Comparison of ENCODE assay signal across 8 cellular contexts in genomic region chr6:137873273-137873762, GRCh38. TPM values are rescaled to one million over a fixed set of nuclear protein-coding genes. Genes with fewer than 3 reads are reported as not detected.
DNase-seq lines count a peak whose midpoint lies in the region; ATAC-seq, FAIRE-seq and TF ChIP-seq lines count a peak whose summit lies in the region.

No MANE protein-coding gene starts in this region.

- no peak overlapping the region for H3K14ac ChIP-seq in mesenchymal stem cell (ENCODE audit: low read length in 2 of 2)

- intact Hi-C loops in GM12878 (cut with micrococcal nuclease; ENCODE audit: unreplicated experiment) = loop anchor here (1.0 to 5.0 kb wide), 2 partner anchors 32 to 54 kb away; no protein-coding TSS in a partner anchor

- peaks cover 100% of the 10 kb centered on the region for H3K79me2 ChIP-seq in GM12878 (ENCODE audit: control insufficient read depth, insufficient read depth, low read length)

- peaks cover 35% of the 10 kb centered on the region for H3K36me3 Mint-ChIP-seq in HFFc6 (ENCODE audit: low read depth)
- H3K36me3 Mint-ChIP-seq in stimulated activated naive CD8-positive, alpha-beta T cell treated with anti-CD3 and anti-CD28 coated beads, Interleukin-15, Interleukin-2, amounts not matched to agents 100 ng/mL and 50 ng/mL, for 24 hours (ENCODE audit: low read depth) = peaks cover 100% of the 10 kb centered on the region

- no TSS peak for BruUV-seq in GM12878 (replicated peaks; lab: Mats Ljungman, UMichigan)

- H3K79me1 ChIP-seq in mesenchymal stem cell (replicated peaks; ENCODE audit: low read length, poor library complexity, severe bottlenecking) = peaks cover 18% of the 10 kb centered on the region

- TF ChIP-seq CTCF in HFFc6 (IDR thresholded peaks at IDR 0.05) (no peak), GM12878 (IDR thresholded peaks at IDR 0.05 in 2 of 3, conservative IDR thresholded peaks at IDR 0.05 in 1 of 3; ENCODE audit: control insufficient read depth in 2 of 3, extremely low read depth in 1 of 3, insufficient read depth in 1 of 3, low read depth in 3 of 3, low read length in 3 of 3) (no peak)

- H2BK12ac ChIP-seq in mesenchymal stem cell (ENCODE audit: low read length in 2 of 2) = no peak overlapping the region

- peak; percentile 62 to 64; a peak in 2 of 4 replicates for TF ChIP-seq EP300 in GM12878 (IDR thresholded peaks at IDR 0.05; ENCODE audit: borderline replicate concordance in 1 of 2, control insufficient read depth in 1 of 2, low read depth in 2 of 2, low read length in 2 of 2)

- H3K23ac ChIP-seq in mesenchymal stem cell (ENCODE audit: low read length in 2 of 2) = no peak overlapping the region

- 0% methylated on average over 7 of the region's 7 CpGs for WGBS in GM12878 (ENCODE audit: insufficient coverage, insufficient replicate concordance, low lambda C conversion rate, missing lambda C conversion rate)
- 86% methylated on average over 7 of the region's 7 CpGs for WGBS in mesenchymal stem cell

- H3K27me3 ChIP-seq in GM12878 (replicated peaks in 1 of 2; ENCODE audit: control insufficient read depth in 2 of 2, insufficient read depth in 2 of 2, low read length in 1 of 2) = no peaks in the 10 kb centered on the region
- no peaks in the 10 kb centered on the region for H3K27me3 ChIP-seq in mesenchymal stem cell (ENCODE audit: control insufficient read depth in 1 of 2, insufficient read depth in 1 of 2, low read length in 2 of 2)

- H2BK5ac ChIP-seq in mesenchymal stem cell (ENCODE audit: low read depth, low read length, poor library complexity, severe bottlenecking) = no peak overlapping the region

- no peaks in the 10 kb centered on the region for H3K9me3 Mint-ChIP-seq in HFFc6
- no peaks in the 10 kb centered on the region for H3K9me3 Mint-ChIP-seq in stimulated activated naive CD8-positive, alpha-beta T cell treated with anti-CD3 and anti-CD28 coated beads, Interleukin-15, Interleukin-2, amounts not matched to agents 100 ng/mL and 50 ng/mL, for 24 hours

- H2BK120ac ChIP-seq in mesenchymal stem cell (ENCODE audit: low read depth, low read length) = no peak overlapping the region

- RAD21 ChIA-PET in GM12878 (lab: Charles Lee; ENCODE audit: unreplicated experiment) = interaction anchor here (0.8 to 20.6 kb wide), 15 partner anchors 9 to 165 kb away, joined by 3 to 774 read pairs (median 17); no protein-coding TSS in a partner anchor

- no peaks in the 10 kb centered on the region for H4K20me1 ChIP-seq in GM12878 (ENCODE audit: control insufficient read depth, insufficient read depth)

- H3K4me3 Mint-ChIP-seq in HFFc6 = peak overlapping the region; percentile 84
- peak overlapping the region; percentile 95 for H3K4me3 Mint-ChIP-seq in stimulated activated naive CD8-positive, alpha-beta T cell treated with anti-CD3 and anti-CD28 coated beads, Interleukin-15, Interleukin-2, amounts not matched to agents 100 ng/mL and 50 ng/mL, for 24 hours

- H3K9me3 ChIP-seq in GM12878 (replicated peaks; ENCODE audit: control insufficient read depth, insufficient read depth, low read length) (no peaks in the 10 kb centered on the region), mesenchymal stem cell (ENCODE audit: control insufficient read depth, low read length) (no peaks in the 10 kb centered on the region)

- H3K27ac ChIP-seq in GM12878 (ENCODE audit: control insufficient read depth, insufficient read depth) (peak overlapping the region; percentile 88), mesenchymal stem cell (ENCODE audit: low read length, poor library complexity, severe bottlenecking) (no peak overlapping the region)

- H3K9ac ChIP-seq in GM12878 (ENCODE audit: control insufficient read depth, insufficient read depth, low read length) = peak overlapping the region; percentile 89
- H3K9ac ChIP-seq in mesenchymal stem cell (ENCODE audit: low read length) = peak overlapping the region; percentile 77

- no peak overlapping the region for H2BK15ac ChIP-seq in mesenchymal stem cell (ENCODE audit: low read depth, poor library complexity, severe bottlenecking)

- no peak overlapping the region for H3K18ac ChIP-seq in mesenchymal stem cell (ENCODE audit: low read depth in 1 of 2, low read length in 2 of 2)

- H3K27me3 Mint-ChIP-seq in HFFc6 (ENCODE audit: insufficient read depth) = no peaks in the 10 kb centered on the region; the same call in 1 of the 2 replicates
- no peaks in the 10 kb centered on the region for H3K27me3 Mint-ChIP-seq in stimulated activated naive CD8-positive, alpha-beta T cell treated with anti-CD3 and anti-CD28 coated beads, Interleukin-15, Interleukin-2, amounts not matched to agents 100 ng/mL and 50 ng/mL, for 24 hours

- H3K4ac ChIP-seq in mesenchymal stem cell (ENCODE audit: low read depth in 1 of 2, low read length in 2 of 2) = no peak overlapping the region

- H3K4me1 ChIP-seq in GM12878 (ENCODE audit: control insufficient read depth, insufficient read depth, low read length) (no peaks in the 10 kb centered on the region), mesenchymal stem cell (ENCODE audit: control insufficient read depth, insufficient read depth, low read depth, low read length) (peaks cover 2% of the 10 kb centered on the region)

- no peak overlapping the region for H4K8ac ChIP-seq in mesenchymal stem cell (ENCODE audit: low read length)

- SMC1A ChIA-PET in GM12878 (lab: Charles Lee; ENCODE audit: uncharacterized antibody, unreplicated experiment) = interaction anchor here (0.5 to 30.6 kb wide), 19 partner anchors 9 to 216 kb away, joined by 3 to 1237 read pairs (median 5); no protein-coding TSS in a partner anchor

- ATAC-seq in GM12878 = peak; percentile 54

- in situ Hi-C loops in GM12878 (cut with MboI) = loop anchor here (10.0 kb wide), 1 partner anchor 241 kb away; no protein-coding TSS in a partner anchor

- H3K36me3 ChIP-seq in GM12878 (ENCODE audit: control insufficient read depth in 2 of 2, insufficient read depth in 2 of 2, low read length in 1 of 2) (peaks cover 23 to 64% of the 10 kb centered on the region in 2 experiments), mesenchymal stem cell (ENCODE audit: control insufficient read depth in 1 of 2, insufficient read depth in 2 of 2, low read depth in 1 of 2, low read length in 2 of 2) (peaks cover 8 to 41% of the 10 kb centered on the region in 2 experiments)

- H3K4me1 Mint-ChIP-seq in HFFc6 (ENCODE audit: low read depth) = peaks cover 72% of the 10 kb centered on the region
- peaks cover 84% of the 10 kb centered on the region for H3K4me1 Mint-ChIP-seq in stimulated activated naive CD8-positive, alpha-beta T cell treated with anti-CD3 and anti-CD28 coated beads, Interleukin-15, Interleukin-2, amounts not matched to agents 100 ng/mL and 50 ng/mL, for 24 hours (ENCODE audit: low read depth)

- POLR2A ChIA-PET in GM12878 (lab: Charles Lee) = interaction anchor here (0.6 to 6.6 kb wide), 15 partner anchors 11 to 645 kb away, joined by 3 to 42 read pairs (median 4); no protein-coding TSS in a partner anchor

- TF ChIP-seq POLR2A in GM12878 (IDR thresholded peaks at IDR 0.05; ENCODE audit: low read depth, low read length) = 0 out of 2 replicates have a peak, but pooled peaks have one; percentile 27

- H2AFZ ChIP-seq in GM12878 (ENCODE audit: control insufficient read depth, low read depth, low read length) (no peak overlapping the region), mesenchymal stem cell (ENCODE audit: low read depth, low read length) (no peak overlapping the region)

- TF ChIP-seq RAD21 in GM12878 (IDR thresholded peaks at IDR 0.05; ENCODE audit: insufficient read depth, low read depth, low read length) = no peak

- CTCF ChIA-PET in GM12878 (lab: Yijun Ruan, JAX) = interaction anchor here (0.7 to 24.0 kb wide), 20 partner anchors 8 to 211 kb away, joined by 3 to 712 read pairs (median 8); no protein-coding TSS in a partner anchor

- H4K91ac ChIP-seq in mesenchymal stem cell (ENCODE audit: low read length) = no peak overlapping the region

- peak; percentile 84 for DNase-seq in GM03348 (ENCODE audit: low spot score)
- DNase-seq in HFFc6 = peak; percentile 54
- DNase-seq in RPMI7951 (ENCODE audit: low read depth) = peak; percentile 88
- peak; percentile 95 for DNase-seq in GM12878 (ENCODE audit: low read depth, low spot score)
- DNase-seq in mesenchymal stem cell = peak; percentile 85
- DNase-seq in activated gamma-delta T cell (lab: John Stamatoyannopoulos, UW) = no peak
- DNase-seq in iPS-NIHi7 (ENCODE audit: extremely low spot score) = no peak

- peak; percentile 68 for FAIRE-seq in GM12878 (lab: Jason Lieb, UNC)

- peak overlapping the region; percentile 63 for H3K27ac Mint-ChIP-seq in HFFc6
- peak overlapping the region; percentile 88 for H3K27ac Mint-ChIP-seq in stimulated activated naive CD8-positive, alpha-beta T cell treated with anti-CD3 and anti-CD28 coated beads, Interleukin-15, Interleukin-2, amounts not matched to agents 100 ng/mL and 50 ng/mL, for 24 hours

- H2AK5ac ChIP-seq in mesenchymal stem cell (ENCODE audit: low read length, severe bottlenecking) = no peak overlapping the region

- H3K4me2 ChIP-seq in GM12878 (ENCODE audit: control insufficient read depth, insufficient read depth) (peak overlapping the region; percentile 92), mesenchymal stem cell (ENCODE audit: low read length, poor library complexity, severe bottlenecking) (no peak overlapping the region)

- H3K4me3 ChIP-seq in GM12878 (peak overlapping the region; percentile 99), mesenchymal stem cell (ENCODE audit: insufficient read depth in 1 of 2, low read depth in 1 of 2, low read length in 2 of 2) (peak overlapping the region in 1 of 2 experiments; percentile 63)

RNA-seq across cellular contexts. Expression of gene TNFAIP3, which starts 6.3 kb away (rescaled TPM):
- 10 to 100 TPM in 1 of 6 experiments, 1 to 10 TPM in 5; 4.5 to 17.2 (median 7.8) TPM for total RNA-seq in HFFc6 (2021; fragmentation: NEBNext Ultra II Directional; extraction: Animal tissue kit (Norgen Biotek cat#: 25700))
- 4.9 and 5.4 TPM in 2 replicates for total RNA-seq in RPMI7951 (2014; rRNA removed; shearing (Covaris generic))
- 258 and 260 TPM in 2 replicates for total RNA-seq in GM12878 (2013; cell fraction: nucleolus; rRNA removed)
- total RNA-seq in GM12878 (2014; rRNA removed) (84.0 and 96.8 TPM in 2 replicates), GM12878 (2014; rRNA removed; fragmentation: Illumina TruSeq; extraction: Trizol) (81.4 and 82.4 TPM in 2 replicates), GM12878 (2021) (220 and 229 TPM in 2 replicates)
- 59.4 TPM for polyA plus RNA-seq in GM12878 (2011; ENCODE audit: low read depth)
- polyA plus RNA-seq in GM12878 (2011; rRNA removed) (308 and 350 TPM in 2 replicates), GM12878 (2014; fragmentation: Illumina TruSeq; extraction: Trizol) (149 and 171 TPM in 2 replicates), GM12878 (2014; fragmentation: Nextera tagmentation; extraction: Ambion mirVana) (10 to 100 TPM; 18.0 to 31.5 TPM), GM12878 (2014; rRNA removed) (138 and 149 TPM in 2 replicates), GM12878 (2016; fragmentation: Nextera tagmentation; extraction: Ambion mirVana) (100 to 1,000 TPM; 126 to 128 TPM)
- polyA plus RNA-seq in GM12878 (2011; cell fraction: cytosol; rRNA removed) = 204 and 210 TPM in 2 replicates
- polyA plus RNA-seq in GM12878 (2011; cell fraction: nucleus; rRNA removed) = 565 and 695 TPM in 2 replicates
- polyA plus RNA-seq in GM12878 (2012) = 64.6 and 107 TPM in 2 replicates
- polyA minus RNA-seq in GM12878 (2011; rRNA and poly(A)+ RNA removed) = 268 and 281 TPM in 2 replicates
- 95.9 and 104 TPM in 2 replicates for polyA minus RNA-seq in GM12878 (2011; cell fraction: cytosol; rRNA and poly(A)+ RNA removed)
- polyA minus RNA-seq in GM12878 (2011; cell fraction: nucleus; rRNA and poly(A)+ RNA removed) = 243 and 270 TPM in 2 replicates
- polyA plus RNA-seq in mesenchymal stem cell (2013, experiment 1 of 2) = 8.2 TPM
- 7.2 TPM for polyA plus RNA-seq in mesenchymal stem cell (2013, experiment 2 of 2)

Comparison
In these comparisons a context has a peak if more than half of its experiments do, and no peak if none do; other contexts are left out.
1. DNase-seq: peak in GM03348 (single experiment), HFFc6 (single experiment), RPMI7951 (single experiment), GM12878 (single experiment) and mesenchymal stem cell (single experiment); none in activated gamma-delta T cell (single experiment) and iPS-NIHi7 (single experiment).
2. RNA of gene TNFAIP3, which starts 6.3 kb away (total RNA-seq): 81.4 to 260 TPM in GM12878; 4.5 to 17.2 TPM in HFFc6 and 4.9 to 5.4 TPM in RPMI7951; every median in the first group is over 4 times any median in the second.